ENCODE assay signal across 8 cellular contexts in the genomic region with DNA sequence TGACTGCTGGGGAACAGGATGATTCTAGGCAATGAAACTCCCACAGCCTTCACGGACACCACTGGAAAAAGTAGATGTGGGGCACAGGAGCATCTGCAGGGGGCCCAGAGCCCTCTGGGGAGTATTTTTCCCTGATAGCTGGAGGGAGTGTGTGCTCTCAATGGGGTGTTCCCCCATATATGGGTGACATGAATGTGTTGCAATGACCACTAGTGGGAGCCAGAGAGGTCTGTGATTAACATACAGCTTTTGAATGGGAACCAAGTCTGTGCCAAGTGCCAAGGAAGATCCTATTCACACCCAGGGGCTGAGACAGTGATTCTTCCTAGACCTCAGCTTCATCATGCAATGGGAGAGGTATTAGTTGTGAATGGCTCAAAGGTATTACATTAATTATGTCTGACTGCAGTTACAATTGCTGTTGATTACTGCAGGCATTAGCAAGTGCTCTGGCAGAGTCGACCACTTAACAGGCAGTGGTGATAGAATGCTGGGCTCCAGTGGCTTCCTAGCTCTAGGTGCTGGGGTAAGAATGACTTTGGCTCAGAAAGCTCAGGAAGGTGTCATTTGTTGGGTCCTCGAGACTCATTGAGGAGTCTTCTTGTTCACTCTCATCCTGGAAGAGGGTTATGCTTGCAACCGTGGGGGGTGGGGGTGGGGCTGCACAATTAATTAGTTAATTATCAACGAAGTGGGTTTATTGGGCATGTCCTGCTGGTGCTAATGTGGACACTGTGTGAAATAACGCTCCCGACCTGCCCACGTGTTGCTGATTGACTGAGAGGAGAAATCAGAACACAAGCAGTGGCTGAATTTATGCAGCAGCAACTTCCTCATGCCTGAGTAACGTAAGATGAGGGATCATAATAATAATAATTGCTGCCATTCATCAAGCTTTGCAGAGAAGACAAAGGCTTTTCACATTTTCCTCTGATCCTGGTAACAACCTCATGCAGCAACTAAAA.
A peak's percentile ranks its signal among the peaks of the same experiment; 100 is the strongest.
DNase-seq lines count a peak whose midpoint lies in the region; ATAC-seq and TF ChIP-seq lines count a peak whose summit lies in the region.

No MANE protein-coding gene starts in this region.

- H3K4me1 ChIP-seq in parathyroid adenoma: peaks cover 38% of the 10 kb centered on the region

- peaks cover 46% of the 10 kb centered on the region for H3K27me3 Mint-ChIP-seq in activated naive CD4-positive, alpha-beta T cell treated with anti-CD3 and anti-CD28 coated beads, Interleukin-2, amount 10 ng/mL, durations not matched to agents 7 days and 5 days

- H3K36me3 Mint-ChIP-seq in activated naive CD4-positive, alpha-beta T cell treated with anti-CD3 and anti-CD28 coated beads, Interleukin-2, amount 10 ng/mL, durations not matched to agents 7 days and 5 days: no peaks in the 10 kb centered on the region

- H3K4me3 Mint-ChIP-seq in activated naive CD4-positive, alpha-beta T cell treated with anti-CD3 and anti-CD28 coated beads, Interleukin-2, amount 10 ng/mL, durations not matched to agents 7 days and 5 days: no peak overlapping the region

- H3K36me3 ChIP-seq in parathyroid adenoma (ENCODE audit: control insufficient read depth, insufficient read depth, low read length): no peaks in the 10 kb centered on the region

- in situ Hi-C loops in ACHN (cut with HindIII; ENCODE audit: low pct_ligation_motif_present, low pct_unique_long_range_greater_than_20kb, low sequenced_read_pairs): no loop called here

- no peaks in the 10 kb centered on the region for H3K9me3 Mint-ChIP-seq in activated naive CD4-positive, alpha-beta T cell treated with anti-CD3 and anti-CD28 coated beads, Interleukin-2, amount 10 ng/mL, durations not matched to agents 7 days and 5 days

- CTCF ChIA-PET in activated naive CD4-positive, alpha-beta T cell treated with anti-CD3 and anti-CD28 coated beads, Interleukin-2, amount 10 ng/mL, durations not matched to agents 7 days and 5 days (lab: Charles Lee): interaction anchor here (0.8 to 2.6 kb wide), 21 partner anchors 8 to 806 kb away, joined by 3 to 13 read pairs (median 5); no protein-coding TSS in a partner anchor

- DNase-seq in ACHN (peak; percentile 72), GM12864 (ENCODE audit: low read depth) (peak; percentile 24), NCI-H774 (lab: John Stamatoyannopoulos, UW) (peak; percentile 6), glomerular endothelial cell (ENCODE audit: extremely low read depth, low read depth, low spot score) (peak; percentile 25)
- DNase-seq in activated naive CD4-positive, alpha-beta T cell treated with anti-CD3 and anti-CD28 coated beads, Interleukin-2, amount 10 ng/mL, durations not matched to agents 7 days and 5 days: peak; percentile 62

- H2AFZ ChIP-seq in parathyroid adenoma: peak overlapping the region; percentile 66

- no peak overlapping the region for H3K27ac Mint-ChIP-seq in activated naive CD4-positive, alpha-beta T cell treated with anti-CD3 and anti-CD28 coated beads, Interleukin-2, amount 10 ng/mL, durations not matched to agents 7 days and 5 days

- H3K27ac ChIP-seq in parathyroid adenoma: peak overlapping the region; percentile 80

- H3K27me3 ChIP-seq in parathyroid adenoma (ENCODE audit: control insufficient read depth, insufficient read depth, low read length): no peaks in the 10 kb centered on the region

- no peak overlapping the region for H3K9ac ChIP-seq in parathyroid adenoma

- H3K4me3 ChIP-seq in GM12864 (ENCODE audit: low read depth, low read length) (no peak overlapping the region), parathyroid adenoma (ENCODE audit: low read depth, low read length) (no peak overlapping the region)

- peaks cover 9% of the 10 kb centered on the region for H3K4me1 Mint-ChIP-seq in activated naive CD4-positive, alpha-beta T cell treated with anti-CD3 and anti-CD28 coated beads, Interleukin-2, amount 10 ng/mL, durations not matched to agents 7 days and 5 days

- ATAC-seq in HG03159 (IDR thresholded peaks at IDR 0.05; ENCODE audit: unreplicated experiment) (peak; percentile 69), GM21528 (IDR thresholded peaks at IDR 0.05; ENCODE audit: low FRiP score, unreplicated experiment) (no peak)

- no peaks in the 10 kb centered on the region for H3K79me2 ChIP-seq in parathyroid adenoma

- H3K4me2 ChIP-seq in parathyroid adenoma (ENCODE audit: low read length): no peak overlapping the region

- TF ChIP-seq CTCF in GM12864 (IDR thresholded peaks at IDR 0.05; ENCODE audit: low read depth, low read length, missing control alignments): peak; percentile 85
- peak; percentile 77 for TF ChIP-seq CTCF in parathyroid adenoma (IDR thresholded peaks at IDR 0.05)

- no peaks in the 10 kb centered on the region for H3K9me3 ChIP-seq in parathyroid adenoma (ENCODE audit: control insufficient read depth, low read length)

Comparison
In these comparisons a context has a peak if more than half of its experiments do, and no peak if none do; other contexts are left out.
1. DNase-seq: peak in every context shown above with its lines; median percentile 72 in ACHN; 62 in activated naive CD4-positive, alpha-beta T cell treated with anti-CD3 and anti-CD28 coated beads, Interleukin-2, amount 10 ng/mL, durations not matched to agents 7 days and 5 days; 25 in glomerular endothelial cell; 24 in GM12864; 6 in NCI-H774.